ENCODE assay signal across 8 cellular contexts in the genomic region with DNA sequence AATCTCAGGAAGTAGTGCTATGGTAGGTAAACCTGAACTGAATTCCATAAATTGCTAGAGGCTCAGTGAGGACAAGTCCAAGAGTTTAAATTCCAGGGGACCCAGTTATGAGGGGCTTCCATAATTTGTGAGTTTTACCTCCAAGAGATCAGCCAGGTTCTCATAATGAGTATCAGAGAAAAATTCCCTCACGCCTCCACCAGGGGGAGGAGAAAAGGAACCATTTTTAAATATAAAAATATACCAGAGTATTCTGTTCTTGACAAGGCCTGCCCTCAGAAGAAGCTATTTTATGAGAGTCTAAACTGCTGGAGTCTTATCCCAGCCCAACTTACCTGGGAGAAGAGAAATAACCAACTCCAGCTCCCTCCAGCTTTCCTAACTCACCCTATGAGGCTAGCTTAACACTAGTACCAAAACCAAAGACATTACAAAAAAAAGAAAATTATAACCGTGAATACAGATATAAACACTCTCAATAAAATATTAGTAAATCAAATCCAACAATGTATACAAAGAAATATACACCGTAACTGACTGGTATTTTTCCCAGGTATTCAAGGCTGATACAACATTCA.
DNase-seq lines count a peak whose midpoint lies in the region; ATAC-seq and TF ChIP-seq lines count a peak whose summit lies in the region.

No MANE protein-coding gene starts in this region.

- POLR2A ChIA-PET in RWPE1 (lab: Yijun Ruan, JAX; ENCODE audit: low non-redundant PET): no interaction called here

- H3K4me2 ChIP-seq in GM23248 (ENCODE audit: unreplicated experiment): no peak overlapping the region

- H2AFZ ChIP-seq in GM23248: no peak overlapping the region

- in situ Hi-C loops in GM23248 (cut with MboI): no loop called here

- no peak overlapping the region for H3K9ac ChIP-seq in GM23248

- DNase-seq in COLO668 (lab: John Stamatoyannopoulos, UW; ENCODE audit: unreplicated experiment) (peak; percentile 2), GM23248 (peak; percentile 28), RWPE1 (ENCODE audit: low spot score) (peak; percentile 11), hepatic stellate cell (ENCODE audit: low spot score) (peak; percentile 1), medulla oblongata (ENCODE audit: extremely low spot score) (no peak), cerebellum (ENCODE audit: low spot score) (no peak)
- DNase-seq in activated CD4-positive, CD25-positive, alpha-beta regulatory T cell (lab: John Stamatoyannopoulos, UW): no peak

- no peak for ATAC-seq in HG03571 (IDR thresholded peaks at IDR 0.05; ENCODE audit: unreplicated experiment)

- no peak for TF ChIP-seq CTCF in RWPE1 (conservative IDR thresholded peaks at IDR 0.05; ENCODE audit: low read depth)

- no peaks in the 10 kb centered on the region for H3K79me2 ChIP-seq in GM23248 (ENCODE audit: insufficient read depth)

- H3K4me1 ChIP-seq in GM23248 (ENCODE audit: insufficient read depth): no peaks in the 10 kb centered on the region

- 39 to 40% methylated on average over 3 of the region's 3 CpGs for WGBS in GM23248 (ENCODE audit: low coverage in 1 of 2, low lambda C conversion rate in 2 of 2, missing lambda C conversion rate in 2 of 2), 2 experiments

- no peaks in the 10 kb centered on the region for H3K36me3 ChIP-seq in GM23248 (ENCODE audit: low read depth)

- H4K20me1 ChIP-seq in GM23248 (ENCODE audit: insufficient read depth): no peaks in the 10 kb centered on the region

- no peaks in the 10 kb centered on the region for H3F3A ChIP-seq in GM23248 (ENCODE audit: insufficient read depth)

- H3K4me3 ChIP-seq in GM23248: no peak overlapping the region

- no peaks in the 10 kb centered on the region for H3K9me3 ChIP-seq in GM23248 (ENCODE audit: low read depth)

- no peaks in the 10 kb centered on the region for H3K27me3 ChIP-seq in GM23248 (replicated peaks; ENCODE audit: insufficient read depth)

- H3K27ac ChIP-seq in GM23248 (no peak overlapping the region), RWPE1 (no peak overlapping the region)

- no peaks in the 10 kb centered on the region for H3K9me2 ChIP-seq in GM23248 (ENCODE audit: insufficient read depth)

- CTCF ChIA-PET in RWPE1 (lab: Yijun Ruan, JAX): interaction anchor here (0.5 to 0.8 kb wide), 3 partner anchors 15 to 529 kb away, joined by 3 to 4 read pairs (median 3); no protein-coding TSS in a partner anchor

Comparison
In these comparisons a context has a peak if more than half of its experiments do, and no peak if none do; other contexts are left out.
1. DNase-seq: peak in COLO668 (single experiment), GM23248 (single experiment), RWPE1 (single experiment) and hepatic stellate cell (single experiment); none in medulla oblongata (single experiment), activated CD4-positive, CD25-positive, alpha-beta regulatory T cell (0 of 4) and cerebellum (single experiment).